In the genomic region with DNA sequence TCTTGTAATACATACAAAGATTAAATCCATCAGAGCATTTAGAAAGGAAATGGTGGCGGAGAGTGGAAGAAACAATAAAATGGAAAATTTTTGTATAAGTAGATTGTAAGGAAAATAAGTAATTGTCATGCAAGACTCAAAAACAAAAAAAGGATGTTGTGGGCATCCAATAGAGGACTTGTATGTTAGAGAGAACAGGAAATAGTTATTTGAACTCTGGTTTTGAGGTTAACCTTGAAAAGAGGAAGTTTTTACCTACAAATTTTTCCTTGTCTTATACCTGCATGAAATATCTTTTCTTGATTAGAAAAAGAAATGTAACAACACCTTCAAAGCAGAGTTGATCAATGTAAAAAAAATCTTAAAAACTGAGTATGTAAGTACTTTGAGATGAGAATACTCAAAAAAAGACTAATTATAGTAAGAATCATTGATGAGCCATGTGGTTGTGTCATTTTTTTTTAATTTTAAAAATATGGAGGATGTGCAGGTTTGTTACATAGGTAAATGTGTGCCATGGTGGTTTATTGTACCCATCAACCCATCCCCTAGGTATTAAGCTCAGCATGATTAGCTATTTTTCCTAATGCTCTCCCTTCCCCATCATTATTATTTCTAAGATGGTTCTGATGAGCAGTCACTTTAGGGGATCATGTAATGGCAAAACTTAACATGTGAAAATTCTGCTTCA, we compare ENCODE assay signal across 11 cellular contexts. TPM values are rescaled to one million over a fixed set of nuclear protein-coding genes. Genes with fewer than 3 reads are reported as not detected.
DNase-seq lines count a peak whose midpoint lies in the region; ATAC-seq and TF ChIP-seq lines count a peak whose summit lies in the region.
"Had no signal": no experiment of that assay in that cellular context is flagged by ENCODE, and none has a peak within 500 bp of the region (broad histone marks: within the 10 kb centered on the region; RNA-seq: fewer than 3 reads in every experiment).

No MANE protein-coding gene starts in this region.

- ATAC-seq in GM19023 (IDR thresholded peaks at IDR 0.05; ENCODE audit: unreplicated experiment) (peak; percentile 57), HG02623 (IDR thresholded peaks at IDR 0.05; ENCODE audit: unreplicated experiment) (peak; percentile 96), naive B cell (ENCODE audit: low read depth in 2 of 2) (peak; percentile 96 to 98)

- H3K4me1 Mint-ChIP-seq in naive B cell = peaks cover 14 to 25% (median 16%) of the 10 kb centered on the region in 3 donors

- H3K4me3 Mint-ChIP-seq in naive B cell = peak overlapping the region in 4 of 8 donors; percentile 12 to 69 (median 42)

- H3K9me2 ChIP-seq in Karpas-422 (replicated peaks; ENCODE audit: insufficient read depth, low read length) = no peaks in the 10 kb centered on the region

- no peak overlapping the region for H3K4me3 ChIP-seq in Karpas-422 (ENCODE audit: low read length)
- H3K4me3 ChIP-seq: suprapubic skin had no signal

- H2AFZ ChIP-seq in Karpas-422 (ENCODE audit: low read length) = no peak overlapping the region

- TF ChIP-seq CTCF in GM10266 (IDR thresholded peaks at IDR 0.05; ENCODE audit: control insufficient read depth, insufficient read depth, low read depth, missing control alignments) = no peak

- peaks cover 0 to 3% (median 0%) of the 10 kb centered on the region in 3 donors for H3K27me3 Mint-ChIP-seq in naive B cell

- H3K9me3 Mint-ChIP-seq in naive B cell = peaks cover 0 to 5% (median 0%) of the 10 kb centered on the region in 7 donors

- peaks cover 30 to 39% of the 10 kb centered on the region in 2 donors for H3K36me3 Mint-ChIP-seq in naive B cell

- peak overlapping the region in 2 of 6 donors; percentile 38 to 58 for H3K27ac Mint-ChIP-seq in naive B cell

- intact Hi-C loops in posterior cingulate gyrus (cut with DNase I) = no loop called here
- intact Hi-C loops in cardiac septum (cut with DNase I) = no loop called here

- H4K20me1 ChIP-seq in Karpas-422 (ENCODE audit: insufficient read depth, low read depth, low read length) = no peaks in the 10 kb centered on the region

- H3K79me2 ChIP-seq in Karpas-422 (ENCODE audit: low read length) = peaks cover 4% of the 10 kb centered on the region; the same call in 1 of the 2 replicates

- H3K27me3 ChIP-seq in Karpas-422 (ENCODE audit: low read length) = no peaks in the 10 kb centered on the region
- H3K27me3 ChIP-seq: suprapubic skin had no signal

- H3K36me3 ChIP-seq in Karpas-422 (ENCODE audit: insufficient read depth, low read length) = peaks cover 47% of the 10 kb centered on the region

- 0 out of 2 replicates have a peak overlapping the region, but pooled peaks have one; percentile 5 for H3K27ac ChIP-seq in Karpas-422 (ENCODE audit: low read length)
- H3K27ac ChIP-seq: suprapubic skin had no signal

- H3K9ac ChIP-seq in Karpas-422 (ENCODE audit: low read length) = no peak overlapping the region

- H3K9me3 ChIP-seq in Karpas-422 (ENCODE audit: low read length) = no peaks in the 10 kb centered on the region
- H3K9me3 ChIP-seq: suprapubic skin had no signal

- H3K4me1 ChIP-seq in Karpas-422 (ENCODE audit: low read length) = peaks cover 28% of the 10 kb centered on the region
- H3K4me1 ChIP-seq: suprapubic skin had no signal

- DNase-seq in Karpas-422 (peak; percentile 58), naive B cell (peak; percentile 46), posterior cingulate gyrus (no peak), GM10266 (ENCODE audit: extremely low spot score) (no peak), medulla oblongata (ENCODE audit: extremely low spot score) (no peak), cardiac septum (ENCODE audit: low spot score) (no peak)
- DNase-seq: glutamatergic neuron, RPMI8226 had no signal

- no peak overlapping the region for H3K4me2 ChIP-seq in Karpas-422 (ENCODE audit: low read depth, low read length, poor library complexity, severe bottlenecking)

RNA-seq across cellular contexts. Expression of a gene that starts 11.9 kb away (rescaled TPM):
- 30.9 and 88.1 TPM in 2 replicates for total RNA-seq in Karpas-422 (2014; rRNA removed; shearing (Covaris generic); ENCODE audit: low replicate concordance)
- polyA plus RNA-seq in naive B cell (ENCODE audit: low read depth in 6 of 6) = 10 to 100 TPM; 12.8 to 37.1 (median 28.6) TPM
- total RNA-seq in cardiac septum = 37.0 TPM

Comparison
In these comparisons a context has a peak if more than half of its experiments do, and no peak if none do; other contexts are left out.
1. DNase-seq: peak in Karpas-422 (single experiment) and naive B cell (single experiment); none in posterior cingulate gyrus (0 of 10), GM10266 (single experiment), medulla oblongata (single experiment) and cardiac septum (single experiment).
2. Peak in every context shown above with its lines, with median percentiles within 50 percentile points of each other: ATAC-seq.